Comparison of ENCODE assay signal across 10 cellular contexts in genomic region chr4:157217708-157218107, GRCh38. TPM values are rescaled to one million over a fixed set of nuclear protein-coding genes. Genes with fewer than 3 reads are reported as not detected.
DNase-seq lines count a peak whose midpoint lies in the region; ATAC-seq and TF ChIP-seq lines count a peak whose summit lies in the region.
"Had no signal": no experiment of that assay in that cellular context is flagged by ENCODE, and none has a peak within 500 bp of the region (broad histone marks: within the 10 kb centered on the region; RNA-seq: fewer than 3 reads in every experiment).

No MANE protein-coding gene starts in this region.

- peaks cover 3% of the 10 kb centered on the region in 2 donors for H3K36me3 Mint-ChIP-seq in stimulated activated naive B cell treated with anti-CD40 and anti-IgM and Interleukin-4, amounts not matched to agents 10 μg/mL and 1 μg/mL and 100 μg/mL, for 72 hours

- H3K36me3 ChIP-seq in right atrium auricular region: no peaks in the 10 kb centered on the region

- H3K9me3 Mint-ChIP-seq in stimulated activated naive B cell treated with anti-CD40 and anti-IgM and Interleukin-4, amounts not matched to agents 10 μg/mL and 1 μg/mL and 100 μg/mL, for 72 hours: peaks cover 6 to 8% of the 10 kb centered on the region in 2 donors
- H3K9me3 Mint-ChIP-seq: stimulated activated naive CD8-positive, alpha-beta T cell treated with anti-CD3 and anti-CD28 coated beads, Interleukin-15, Interleukin-2, amounts not matched to agents 100 ng/mL and 50 ng/mL, for 24 hours had no signal

- intact Hi-C loops in right cardiac atrium (cut with DNase I): no loop called here
- intact Hi-C loops in posterior vena cava (cut with DNase I): no loop called here

- DNase-seq in right atrium auricular region (ENCODE audit: low spot score) (no peak), right cardiac atrium (no peak), RKO (ENCODE audit: low spot score) (peak; percentile 35), glomerular endothelial cell (ENCODE audit: extremely low read depth, low read depth, low spot score) (peak; percentile 18), posterior vena cava (ENCODE audit: low spot score) (no peak), DMS153 treated with DMSO at 0.1 percent for 48 hours (lab: John Stamatoyannopoulos, UW; ENCODE audit: unreplicated experiment) (no peak)
- no peak for DNase-seq in stimulated activated naive B cell treated with anti-CD40 and anti-IgM and Interleukin-4, amounts not matched to agents 10 μg/mL and 1 μg/mL and 100 μg/mL, for 72 hours

- H3K4me3 ChIP-seq in right atrium auricular region (no peak overlapping the region), right cardiac atrium (ENCODE audit: low read length) (no peak overlapping the region)

- H3K9me3 ChIP-seq in right atrium auricular region (no peaks in the 10 kb centered on the region), right cardiac atrium (ENCODE audit: control insufficient read depth, low read length) (no peaks in the 10 kb centered on the region)

- H3K27me3 ChIP-seq in right atrium auricular region (peaks cover 8 to 10% of the 10 kb centered on the region in 2 donors), right cardiac atrium (ENCODE audit: control insufficient read depth, insufficient read depth) (no peaks in the 10 kb centered on the region)

- H3K4me1 Mint-ChIP-seq in stimulated activated naive B cell treated with anti-CD40 and anti-IgM and Interleukin-4, amounts not matched to agents 10 μg/mL and 1 μg/mL and 100 μg/mL, for 72 hours: peaks cover 2 to 6% of the 10 kb centered on the region in 2 donors

- no peak overlapping the region for H3K4me3 Mint-ChIP-seq in stimulated activated naive B cell treated with anti-CD40 and anti-IgM and Interleukin-4, amounts not matched to agents 10 μg/mL and 1 μg/mL and 100 μg/mL, for 72 hours
- H3K4me3 Mint-ChIP-seq: stimulated activated naive CD8-positive, alpha-beta T cell treated with anti-CD3 and anti-CD28 coated beads, Interleukin-15, Interleukin-2, amounts not matched to agents 100 ng/mL and 50 ng/mL, for 24 hours; T-helper 1 cell treated with Interleukin-12 subunit alpha and Interleukin-12 subunit beta and Interleukin-4 antibody, amounts not matched to agents 30 μg/mL and 1 μg/mL, for 36 hours had no signal

- 21% methylated on average over 3 of the region's 3 CpGs for WGBS in right cardiac atrium

- H3K27ac ChIP-seq in right atrium auricular region: no peak overlapping the region
- no peak overlapping the region for H3K27ac ChIP-seq in right cardiac atrium (ENCODE audit: low read length)

- ATAC-seq in right cardiac atrium: no peak
- no peak for ATAC-seq in stimulated activated naive B cell treated with anti-CD40 and anti-IgM and Interleukin-4, amounts not matched to agents 10 μg/mL and 1 μg/mL and 100 μg/mL, for 72 hours (replicated peaks)
- no peak for ATAC-seq in GM21390 (IDR thresholded peaks at IDR 0.05; ENCODE audit: unreplicated experiment)

- H3K27me3 Mint-ChIP-seq in stimulated activated naive B cell treated with anti-CD40 and anti-IgM and Interleukin-4, amounts not matched to agents 10 μg/mL and 1 μg/mL and 100 μg/mL, for 72 hours: peaks cover 32 to 43% of the 10 kb centered on the region in 2 donors

- peak; percentile 12 to 46 for TF ChIP-seq CTCF in right atrium auricular region (IDR thresholded peaks at IDR 0.05)

- H3K27ac Mint-ChIP-seq in stimulated activated naive B cell treated with anti-CD40 and anti-IgM and Interleukin-4, amounts not matched to agents 10 μg/mL and 1 μg/mL and 100 μg/mL, for 72 hours: no peak overlapping the region
- H3K27ac Mint-ChIP-seq: stimulated activated naive CD8-positive, alpha-beta T cell treated with anti-CD3 and anti-CD28 coated beads, Interleukin-15, Interleukin-2, amounts not matched to agents 100 ng/mL and 50 ng/mL, for 24 hours; T-helper 1 cell treated with Interleukin-12 subunit alpha and Interleukin-12 subunit beta and Interleukin-4 antibody, amounts not matched to agents 30 μg/mL and 1 μg/mL, for 36 hours had no signal

- H3K4me1 ChIP-seq in right atrium auricular region (peaks cover 0 to 16% of the 10 kb centered on the region in 2 donors), right cardiac atrium (ENCODE audit: control insufficient read depth, insufficient read depth, low read length) (peaks cover 2% of the 10 kb centered on the region)

RNA-seq across cellular contexts. Expression of gene GRIA2, which starts 2.8 kb away (rescaled TPM):
- not detected for total RNA-seq in right atrium auricular region
- total RNA-seq in right cardiac atrium: not detected
- polyA plus RNA-seq in right cardiac atrium: 0.09 TPM
- total RNA-seq in glomerular endothelial cell: 0.23 TPM in 1 of 2 replicates, not detected in the other
- total RNA-seq in posterior vena cava: 1 to 10 TPM; 1.6 TPM

Comparison
In these comparisons a context has a peak if more than half of its experiments do, and no peak if none do; other contexts are left out.
1. DNase-seq: peak in RKO (single experiment) and glomerular endothelial cell (single experiment); none in right atrium auricular region (single experiment), right cardiac atrium (0 of 3), stimulated activated naive B cell treated with anti-CD40 and anti-IgM and Interleukin-4, amounts not matched to agents 10 μg/mL and 1 μg/mL and 100 μg/mL, for 72 hours (single experiment), posterior vena cava (single experiment) and DMS153 treated with DMSO at 0.1 percent for 48 hours (single experiment).